Comparison of ENCODE assay signal across 8 cellular contexts in genomic region chr12:62191747-62192485, GRCh38.
A peak's percentile ranks its signal among the peaks of the same experiment; 100 is the strongest.
DNase-seq lines count a peak whose midpoint lies in the region; ATAC-seq lines count a peak whose summit lies in the region.

No MANE protein-coding gene starts in this region.

- DNase-seq in NCI-H187 treated with DMSO at 0.1 percent for 48 hours (lab: John Stamatoyannopoulos, UW) (peak; percentile 7), NCI-H187 (lab: John Stamatoyannopoulos, UW) (no peak), T-cell (peak in 15 of 34 experiments; percentile 1 to 29 (median 8)), ecto neural progenitor cell (ENCODE audit: low spot score) (peak; percentile 68), putamen (ENCODE audit: low spot score) (no peak)

- H3K27me3 Mint-ChIP-seq in T-cell, result peaks cover 26 to 45% of the 10 kb centered on the region in 2 donors

- no peak overlapping the region for H3K9ac ChIP-seq in mucosa of rectum (ENCODE audit: low read depth in 1 of 2, low read length in 2 of 2)

- H3K9me3 Mint-ChIP-seq in T-cell, result no peaks in the 10 kb centered on the region

- peak overlapping the region; percentile 79 to 93 (median 82) for H3K4me3 Mint-ChIP-seq in T-cell

- H3K27me3 ChIP-seq in mucosa of rectum (ENCODE audit: control insufficient read depth in 2 of 2, insufficient read depth in 2 of 2, low read length in 2 of 2), result peaks cover 16 to 25% of the 10 kb centered on the region in 2 donors

- peak overlapping the region; percentile 11 to 23 for H3K27ac Mint-ChIP-seq in T-cell

- H3K4me1 Mint-ChIP-seq in T-cell, result peaks cover 25 to 27% (median 25%) of the 10 kb centered on the region in 3 donors

- H3K36me3 ChIP-seq in mucosa of rectum (ENCODE audit: control insufficient read depth in 2 of 2, insufficient read depth in 2 of 2, low read length in 2 of 2), result no peaks in the 10 kb centered on the region

- H3K36me3 Mint-ChIP-seq in T-cell, result no peaks in the 10 kb centered on the region

- POLR2A ChIA-PET in T-cell (lab: Charles Lee), result no interaction called here

- no peaks in the 10 kb centered on the region for H3K9me3 ChIP-seq in mucosa of rectum (ENCODE audit: control insufficient read depth in 2 of 2, low read length in 2 of 2)

- H3K27ac ChIP-seq in mucosa of rectum (ENCODE audit: low read depth in 2 of 2, low read length in 2 of 2) (no peak overlapping the region), temporal lobe (ENCODE audit: low read depth, low read length) (peak overlapping the region; percentile 76)

- CTCF ChIA-PET in T-cell (lab: Charles Lee), result interaction anchor here in 1 of 2 donors (0.6 kb wide), 1 partner anchor 390 kb away, joined by 3 read pairs; no protein-coding TSS in a partner anchor

- peaks cover 0 to 5% of the 10 kb centered on the region in 2 donors for H3K4me1 ChIP-seq in mucosa of rectum (ENCODE audit: control insufficient read depth in 2 of 2, insufficient read depth in 2 of 2, low read length in 2 of 2)

- H3K4me3 ChIP-seq in mucosa of rectum (ENCODE audit: low read length in 2 of 2), result peak overlapping the region; percentile 50 to 64

- ATAC-seq in T-cell (replicated peaks in 1 of 4), result peak; percentile 46 to 62 (median 52)
- no peak for ATAC-seq in GM21381 (IDR thresholded peaks at IDR 0.05; ENCODE audit: unreplicated experiment)

Comparison
In these comparisons a context has a peak if more than half of its experiments do, and no peak if none do; other contexts are left out.
1. DNase-seq: peak in NCI-H187 treated with DMSO at 0.1 percent for 48 hours (single experiment) and ecto neural progenitor cell (single experiment); none in NCI-H187 (0 of 2) and putamen (single experiment).